Comparison of ENCODE assay signal across 29 cellular contexts in genomic region chr6:77773157-77773822, GRCh38.
"Had no signal": no experiment of that assay in that cellular context is flagged by ENCODE, and none has a peak within 500 bp of the region (broad histone marks: within the 10 kb centered on the region; RNA-seq: fewer than 3 reads in every experiment).

No MANE protein-coding gene starts in this region.

- H3K4me3 ChIP-seq: stomach, suprapubic skin, testis, thoracic aorta, thyroid gland, tibial artery, tibial nerve, transverse colon, upper lobe of left lung, upper lobe of right lung, uterus, vagina had no signal

- FAIRE-seq: urothelium cell line had no signal

- H3K27ac ChIP-seq: stomach, suprapubic skin, testis, thoracic aorta, thyroid gland, tibial artery, tibial nerve, transverse colon, upper lobe of left lung, upper lobe of right lung, uterus, vagina had no signal

- H3K9me3 ChIP-seq: stomach, suprapubic skin, testis, thoracic aorta, thyroid gland, tibial artery, tibial nerve, transverse colon, upper lobe of left lung, upper lobe of right lung, uterus, vagina had no signal

- H3K4me3 Mint-ChIP-seq: stimulated activated effector memory CD8-positive, alpha-beta T cell treated with anti-CD3 and anti-CD28 coated beads, Interleukin-12 subunit alpha, Interleukin-12 subunit beta, amount 100 ng/mL, for 72 hours; stimulated activated memory B cell treated with anti-CD40 and anti-IgM and Interleukin-4, amounts not matched to agents 10 μg/mL and 1 μg/mL and 100 μg/mL, for 72 hours; stimulated activated naive B cell treated with anti-CD40 and anti-IgM and Interleukin-4, amounts not matched to agents 10 μg/mL and 1 μg/mL and 100 μg/mL, for 72 hours; stimulated activated naive CD8-positive, alpha-beta T cell treated with anti-CD3 and anti-CD28 coated beads, Interleukin-15, amount 100 ng/mL, for 72 hours; stimulated activated naive CD8-positive, alpha-beta T cell treated with anti-CD3 and anti-CD28 coated beads, Interleukin-15, Interleukin-2, amounts not matched to agents 100 ng/mL and 50 ng/mL, for 24 hours; type B pancreatic cell had no signal

- H3K27me3 Mint-ChIP-seq: stimulated activated memory B cell treated with anti-CD40 and anti-IgM and Interleukin-4, amounts not matched to agents 10 μg/mL and 1 μg/mL and 100 μg/mL, for 72 hours; stimulated activated naive B cell treated with anti-CD40 and anti-IgM and Interleukin-4, amounts not matched to agents 10 μg/mL and 1 μg/mL and 100 μg/mL, for 72 hours; stimulated activated naive CD8-positive, alpha-beta T cell treated with anti-CD3 and anti-CD28 coated beads, Interleukin-15, amount 100 ng/mL, for 72 hours; stimulated activated naive CD8-positive, alpha-beta T cell treated with anti-CD3 and anti-CD28 coated beads, Interleukin-15, Interleukin-2, amounts not matched to agents 100 ng/mL and 50 ng/mL, for 24 hours; type B pancreatic cell had no signal

- H3K27ac Mint-ChIP-seq: stimulated activated effector memory CD8-positive, alpha-beta T cell treated with anti-CD3 and anti-CD28 coated beads, Interleukin-12 subunit alpha, Interleukin-12 subunit beta, amount 100 ng/mL, for 72 hours; stimulated activated memory B cell treated with anti-CD40 and anti-IgM and Interleukin-4, amounts not matched to agents 10 μg/mL and 1 μg/mL and 100 μg/mL, for 72 hours; stimulated activated naive B cell treated with anti-CD40 and anti-IgM and Interleukin-4, amounts not matched to agents 10 μg/mL and 1 μg/mL and 100 μg/mL, for 72 hours; stimulated activated naive CD8-positive, alpha-beta T cell treated with anti-CD3 and anti-CD28 coated beads, Interleukin-15, amount 100 ng/mL, for 72 hours; stimulated activated naive CD8-positive, alpha-beta T cell treated with anti-CD3 and anti-CD28 coated beads, Interleukin-15, Interleukin-2, amounts not matched to agents 100 ng/mL and 50 ng/mL, for 24 hours; type B pancreatic cell had no signal

- H3K9me3 Mint-ChIP-seq: stimulated activated memory B cell treated with anti-CD40 and anti-IgM and Interleukin-4, amounts not matched to agents 10 μg/mL and 1 μg/mL and 100 μg/mL, for 72 hours had no signal

- DNase-seq: stimulated activated CD4-positive, alpha-beta T cell treated with anti-CD3 and anti-CD28 coated beads, Interleukin-2, amount 100 ng/mL, for 48 hours; stimulated activated CD4-positive, alpha-beta T cell treated with anti-CD3 and anti-CD28 coated beads, Interleukin-4, amount 100 ng/mL, for 1 hour; stimulated activated CD4-positive, alpha-beta T cell treated with anti-CD3 and anti-CD28 coated beads, Interleukin-4, amount 100 ng/mL, for 24 hours; stimulated activated CD4-positive, alpha-beta T cell treated with anti-CD3 and anti-CD28 coated beads, Interleukin-4, amount 100 ng/mL, for 4 hours; stimulated activated CD8-positive, alpha-beta memory T cell treated with anti-CD3 and anti-CD28 coated beads, Interleukin-4, amount 100 ng/mL, for 48 hours; stimulated activated naive B cell treated with anti-CD40 and anti-IgM and Interleukin-4, amounts not matched to agents 10 μg/mL and 1 μg/mL and 100 μg/mL, for 72 hours; stimulated activated naive CD4-positive, alpha-beta T cell; stimulated activated naive CD4-positive, alpha-beta T cell treated with Interleukin-2 at 50 U/mL for 16 hours; stimulated activated naive CD8-positive, alpha-beta T cell treated with anti-CD3 and anti-CD28 coated beads, Interleukin-15, amount 100 ng/mL, for 72 hours; stimulated activated naive CD8-positive, alpha-beta T cell treated with anti-CD3 and anti-CD28 coated beads, Interleukin-15, Interleukin-2, amounts not matched to agents 100 U/mL and 50 U/mL, for 24 hours; stomach; substantia nigra; testis; thyroid gland; tibial artery; transverse colon; trophoblast cell; upper lobe of left lung; upper lobe of right lung; uterus had no signal

- H3K36me3 ChIP-seq: stomach, suprapubic skin, thoracic aorta, thyroid gland, tibial artery, tibial nerve, transverse colon, upper lobe of left lung, upper lobe of right lung, uterus, vagina had no signal

- H3K4me1 Mint-ChIP-seq: stimulated activated effector memory CD8-positive, alpha-beta T cell treated with anti-CD3 and anti-CD28 coated beads, Interleukin-12 subunit alpha, Interleukin-12 subunit beta, amount 100 ng/mL, for 72 hours; stimulated activated memory B cell treated with anti-CD40 and anti-IgM and Interleukin-4, amounts not matched to agents 10 μg/mL and 1 μg/mL and 100 μg/mL, for 72 hours; stimulated activated naive B cell treated with anti-CD40 and anti-IgM and Interleukin-4, amounts not matched to agents 10 μg/mL and 1 μg/mL and 100 μg/mL, for 72 hours; stimulated activated naive CD8-positive, alpha-beta T cell treated with anti-CD3 and anti-CD28 coated beads, Interleukin-15, amount 100 ng/mL, for 72 hours had no signal

- H3K27me3 ChIP-seq: stomach, suprapubic skin, testis, thyroid gland, tibial artery, tibial nerve, transverse colon, upper lobe of left lung, upper lobe of right lung, uterus, vagina had no signal

- H3K4me1 ChIP-seq: stomach, suprapubic skin, testis, thyroid gland, tibial nerve, transverse colon, upper lobe of left lung, upper lobe of right lung, uterus, vagina had no signal

- ATAC-seq: stimulated activated effector memory CD8-positive, alpha-beta T cell treated with anti-CD3 and anti-CD28 coated beads, Interleukin-12 subunit alpha, Interleukin-12 subunit beta, amount 100 ng/mL, for 72 hours; stimulated activated memory B cell treated with anti-CD40 and anti-IgM and Interleukin-4, amounts not matched to agents 10 μg/mL and 1 μg/mL and 100 μg/mL, for 72 hours; stimulated activated naive B cell treated with anti-CD40 and anti-IgM and Interleukin-4, amounts not matched to agents 10 μg/mL and 1 μg/mL and 100 μg/mL, for 72 hours; stimulated activated naive CD8-positive, alpha-beta T cell treated with anti-CD3 and anti-CD28 coated beads, Interleukin-15, amount 100 ng/mL, for 72 hours; stimulated activated naive CD8-positive, alpha-beta T cell treated with anti-CD3 and anti-CD28 coated beads, Interleukin-15, Interleukin-2, amounts not matched to agents 100 U/mL and 50 U/mL, for 24 hours; upper lobe of right lung had no signal

- H3K36me3 Mint-ChIP-seq: stimulated activated effector memory CD8-positive, alpha-beta T cell treated with anti-CD3 and anti-CD28 coated beads, Interleukin-12 subunit alpha, Interleukin-12 subunit beta, amount 100 ng/mL, for 72 hours; stimulated activated memory B cell treated with anti-CD40 and anti-IgM and Interleukin-4, amounts not matched to agents 10 μg/mL and 1 μg/mL and 100 μg/mL, for 72 hours; stimulated activated naive B cell treated with anti-CD40 and anti-IgM and Interleukin-4, amounts not matched to agents 10 μg/mL and 1 μg/mL and 100 μg/mL, for 72 hours; type B pancreatic cell had no signal
